In the genomic region with DNA sequence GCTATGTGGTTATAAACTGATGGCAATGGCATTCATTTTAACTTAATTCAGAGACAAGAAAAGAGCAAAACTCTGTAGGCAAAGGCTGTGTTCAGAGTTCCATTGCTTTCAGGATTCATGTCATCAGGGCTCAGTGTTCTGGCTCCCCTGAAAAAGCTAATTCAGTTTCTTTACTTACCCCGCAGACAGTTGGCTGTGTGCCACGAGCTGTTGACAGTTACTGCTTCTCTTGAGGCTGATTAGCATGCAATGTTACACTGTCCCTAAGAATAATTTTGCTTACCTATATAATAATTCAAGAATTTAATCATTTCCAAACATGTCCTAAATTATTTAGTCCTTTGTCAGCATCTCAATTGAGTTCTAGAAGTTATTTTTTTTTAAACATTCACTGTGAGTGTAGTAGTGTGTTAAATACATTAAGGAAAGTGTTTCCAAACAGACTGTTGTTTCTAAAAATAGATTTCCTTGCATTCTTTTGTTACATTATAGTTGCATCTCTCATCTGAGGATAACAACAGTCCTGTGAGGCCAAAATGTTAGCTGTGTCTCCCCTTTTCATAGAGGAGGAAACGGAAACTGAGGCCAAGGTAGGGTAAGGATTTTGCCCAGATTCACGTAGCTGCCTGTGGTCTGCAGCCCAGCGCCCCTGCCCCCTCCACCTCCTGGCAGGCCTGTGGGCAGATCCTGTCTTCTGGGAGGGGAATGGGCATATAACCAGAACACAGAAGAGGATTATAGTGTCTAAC, we compare ENCODE assay signal across 9 cellular contexts.
DNase-seq lines count a peak whose midpoint lies in the region; ATAC-seq and TF ChIP-seq lines count a peak whose summit lies in the region.
"Had no signal": no experiment of that assay in that cellular context is flagged by ENCODE, and none has a peak within 500 bp of the region (broad histone marks: within the 10 kb centered on the region; RNA-seq: fewer than 3 reads in every experiment).

No MANE protein-coding gene starts in this region.

- peak overlapping the region; percentile 2 for H3K27ac ChIP-seq in substantia nigra (ENCODE audit: low read depth, low read length, poor library complexity, severe bottlenecking)
- H3K27ac ChIP-seq: C4-2B had no signal

- ATAC-seq in GM19328 (IDR thresholded peaks at IDR 0.05; ENCODE audit: unreplicated experiment) (no peak), GM21529 (IDR thresholded peaks at IDR 0.05; ENCODE audit: unreplicated experiment) (no peak)

- no peak overlapping the region for H3K4me3 ChIP-seq in fibroblast of the aortic adventitia (ENCODE audit: low read depth, low read length)

- DNase-seq in activated CD4-positive, alpha-beta T cell treated with anti-CD3 and anti-CD28 coated beads for 48 hours = peak; percentile 16
- no peak for DNase-seq in activated CD4-positive, alpha-beta T cell treated with anti-CD3 and anti-CD28 coated beads for 4 hours
- DNase-seq in NOMO-1 (lab: John Stamatoyannopoulos, UW; ENCODE audit: unreplicated experiment in 2 of 2) = peak; percentile 53 to 55
- DNase-seq in fibroblast of the aortic adventitia (ENCODE audit: low read depth) = peak; percentile 30
- DNase-seq in substantia nigra (lab: John Stamatoyannopoulos, UW) = peak in 35 of 49 donors; percentile 9 to 94 (median 49)
- DNase-seq in effector CD4-positive, alpha-beta T cell = no peak

- TF ChIP-seq CTCF in fibroblast of the aortic adventitia (IDR thresholded peaks at IDR 0.05; ENCODE audit: insufficient read depth, low read length) = no peak

Comparison
In these comparisons a context has a peak if more than half of its experiments do, and no peak if none do; other contexts are left out.
1. DNase-seq: peak in activated CD4-positive, alpha-beta T cell treated with anti-CD3 and anti-CD28 coated beads for 48 hours (single experiment), NOMO-1 (2 of 2), fibroblast of the aortic adventitia (single experiment) and substantia nigra (35 of 49); none in activated CD4-positive, alpha-beta T cell treated with anti-CD3 and anti-CD28 coated beads for 4 hours (0 of 2) and effector CD4-positive, alpha-beta T cell (single experiment).